Comparison of ENCODE assay signal across 18 cellular contexts in the genomic region with DNA sequence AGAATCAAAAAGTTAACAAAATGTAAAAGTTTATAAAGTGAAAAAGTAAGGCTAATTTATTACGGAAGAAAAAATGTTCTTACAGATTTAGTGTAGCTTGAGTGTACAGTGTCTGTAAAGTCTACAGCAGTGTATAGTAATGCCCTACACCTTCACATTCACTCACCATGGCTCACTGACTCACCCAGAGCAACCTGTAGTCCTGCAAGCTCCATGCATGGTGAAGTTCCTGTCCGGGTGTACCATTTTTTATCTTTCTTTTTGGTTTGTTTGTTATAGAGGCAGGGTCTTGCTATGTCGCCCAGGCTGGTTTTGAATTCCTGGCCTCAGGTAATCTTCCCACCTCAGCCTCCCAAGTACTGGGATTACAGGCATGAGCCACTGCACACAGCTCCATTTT.
"Had no signal": no experiment of that assay in that cellular context is flagged by ENCODE, and none has a peak within 500 bp of the region (broad histone marks: within the 10 kb centered on the region; RNA-seq: fewer than 3 reads in every experiment).

No MANE protein-coding gene starts in this region.

- DNase-seq: activated CD4-positive, alpha-beta T cell treated with anti-CD3 and anti-CD28 coated beads for 4 hours; activated CD8-positive, alpha-beta memory T cell treated with anti-CD3 and anti-CD28 coated beads, Interleukin-2, amount 50 U/mL, for 4 hours; activated CD8-positive, alpha-beta T cell treated with anti-CD3 and anti-CD28 coated beads for 36 hours; activated gamma-delta T cell treated with Interleukin-2 at 50 U/mL for 16 hours; activated naive CD4-positive, alpha-beta T cell treated with anti-CD3 and anti-CD28 coated beads, Interleukin-2, amount 10 ng/mL, durations not matched to agents 7 days and 5 days; activated naive CD8-positive, alpha-beta T cell treated with anti-CD3 and anti-CD28 coated beads, Interleukin-2, amount 10 ng/mL, durations not matched to agents 7 days and 5 days; activated T-cell treated with anti-CD3 and anti-CD28 coated beads, Interleukin-2, amount 50 U/mL, for 72 hours; adrenal gland; anterior cingulate cortex; caudate nucleus; MV-4-11; NCI-H1694; NCI-H82; Peyer's patch had no signal

- H3K27ac Mint-ChIP-seq: activated CD8-positive, alpha-beta T cell treated with anti-CD3 and anti-CD28 coated beads for 36 hours; activated naive CD4-positive, alpha-beta T cell treated with anti-CD3 and anti-CD28 coated beads, Interleukin-2, amount 10 ng/mL, durations not matched to agents 7 days and 5 days; activated naive CD8-positive, alpha-beta T cell treated with anti-CD3 and anti-CD28 coated beads, Interleukin-2, amount 10 ng/mL, durations not matched to agents 7 days and 5 days; activated T-cell treated with anti-CD3 and anti-CD28 coated beads, Interleukin-2, amount 50 U/mL, for 72 hours; activated T-helper 2 cell treated with anti-CD3 and anti-CD28 coated beads, Interferon-gamma antibody, Interleukin-2, Interleukin-4, amounts not matched to agents 10 μg/mL and 5 μg/mL and 100 μg/mL, durations not matched to agents 14 hours and 24 hours and 36 hours; T-helper 1 cell treated with Interleukin-12 subunit alpha and Interleukin-12 subunit beta and Interleukin-4 antibody, amounts not matched to agents 30 μg/mL and 1 μg/mL, for 36 hours had no signal

- H3K36me3 Mint-ChIP-seq: activated naive CD4-positive, alpha-beta T cell treated with anti-CD3 and anti-CD28 coated beads, Interleukin-2, amount 10 ng/mL, durations not matched to agents 7 days and 5 days; activated naive CD8-positive, alpha-beta T cell treated with anti-CD3 and anti-CD28 coated beads, Interleukin-2, amount 10 ng/mL, durations not matched to agents 7 days and 5 days had no signal

- H3K9me3 Mint-ChIP-seq: activated CD8-positive, alpha-beta T cell treated with anti-CD3 and anti-CD28 coated beads for 36 hours; activated naive CD4-positive, alpha-beta T cell treated with anti-CD3 and anti-CD28 coated beads, Interleukin-2, amount 10 ng/mL, durations not matched to agents 7 days and 5 days; activated naive CD8-positive, alpha-beta T cell treated with anti-CD3 and anti-CD28 coated beads, Interleukin-2, amount 10 ng/mL, durations not matched to agents 7 days and 5 days; activated T-cell treated with anti-CD3 and anti-CD28 coated beads, Interleukin-2, amount 50 U/mL, for 72 hours; activated T-helper 2 cell treated with anti-CD3 and anti-CD28 coated beads, Interferon-gamma antibody, Interleukin-2, Interleukin-4, amounts not matched to agents 10 μg/mL and 5 μg/mL and 100 μg/mL, durations not matched to agents 14 hours and 24 hours and 36 hours; T-helper 1 cell treated with Interleukin-12 subunit alpha and Interleukin-12 subunit beta and Interleukin-4 antibody, amounts not matched to agents 30 μg/mL and 1 μg/mL, for 36 hours had no signal

- ATAC-seq: activated CD4-positive, CD25-positive, alpha-beta regulatory T cell treated with anti-CD3 and anti-CD28 coated beads, Interleukin-2, amount 50 U/mL, for 24 hours; activated CD8-positive, alpha-beta T cell treated with anti-CD3 and anti-CD28 coated beads for 36 hours; activated T-cell treated with anti-CD3 and anti-CD28 coated beads, Interleukin-2, amount 50 U/mL, for 72 hours; SK-N-SH treated with all-trans-retinoic acid at 6 μM for 48 hours had no signal
